19 cellular contexts compared by ENCODE assay signal in genomic region chr21:32515869-32516268, GRCh38.
A peak's percentile ranks its signal among the peaks of the same experiment; 100 is the strongest.
DNase-seq lines count a peak whose midpoint lies in the region; TF ChIP-seq lines count a peak whose summit lies in the region.
"Had no signal": no experiment of that assay in that cellular context is flagged by ENCODE, and none has a peak within 500 bp of the region (broad histone marks: within the 10 kb centered on the region; RNA-seq: fewer than 3 reads in every experiment).

No MANE protein-coding gene starts in this region.

- 80% methylated on average over 5 of the region's 5 CpGs for WGBS in hepatocyte (ENCODE audit: low lambda C conversion rate, missing lambda C conversion rate)

- H3K9me2 ChIP-seq in hepatocyte (replicated peaks; ENCODE audit: insufficient read depth), result no peaks in the 10 kb centered on the region

- H3K79me2 ChIP-seq in hepatocyte, result no peaks in the 10 kb centered on the region

- H3K4me1 ChIP-seq in HEK293 (ENCODE audit: control insufficient read depth, insufficient read depth, low read length), result no peaks in the 10 kb centered on the region
- no peaks in the 10 kb centered on the region for H3K4me1 ChIP-seq in hepatocyte (ENCODE audit: insufficient read depth)
- no peaks in the 10 kb centered on the region for H3K4me1 ChIP-seq in effector memory CD4-positive, alpha-beta T cell (ENCODE audit: control insufficient read depth, insufficient read depth, low read length, poor library complexity, severe bottlenecking)

- H2AFZ ChIP-seq in hepatocyte, result no peak overlapping the region

- H3K4me3 ChIP-seq in HEK293 (ENCODE audit: low read depth, low read length) (no peak overlapping the region), hepatocyte (no peak overlapping the region)
- H3K4me3 ChIP-seq in effector memory CD4-positive, alpha-beta T cell (ENCODE audit: insufficient read depth, low read depth, low read length, poor library complexity, severe bottlenecking), result no peak overlapping the region
- H3K4me3 ChIP-seq: adrenal gland, heart right ventricle, upper lobe of left lung had no signal

- H3K36me3 ChIP-seq in HEK293 (ENCODE audit: control insufficient read depth in 2 of 2, insufficient read depth in 1 of 2, low read length in 2 of 2) (no peaks in the 10 kb centered on the region), hepatocyte (replicated peaks; ENCODE audit: insufficient read depth, low read depth) (no peaks in the 10 kb centered on the region)
- H3K36me3 ChIP-seq in effector memory CD4-positive, alpha-beta T cell (ENCODE audit: control insufficient read depth, insufficient read depth, low read length), result no peaks in the 10 kb centered on the region
- H3K36me3 ChIP-seq: adrenal gland had no signal

- H3K27ac ChIP-seq in HEK293 (ENCODE audit: extremely low read depth, low read depth, low read length) (no peak overlapping the region), hepatocyte (no peak overlapping the region)
- no peak overlapping the region for H3K27ac ChIP-seq in effector memory CD4-positive, alpha-beta T cell (ENCODE audit: insufficient read depth, low read length, poor library complexity, severe bottlenecking)
- H3K27ac ChIP-seq: adrenal gland, C4-2B, KMS-11 had no signal

- POLR2A ChIA-PET in HEK293 (lab: Yijun Ruan, JAX), result interaction anchor here (0.7 kb wide), 2 partner anchors 15 to 70 kb away, joined by 3 to 5 read pairs; no protein-coding TSS in a partner anchor

- H4K20me1 ChIP-seq in hepatocyte (ENCODE audit: insufficient read depth, poor library complexity, severe bottlenecking), result no peaks in the 10 kb centered on the region

- H3K27me3 ChIP-seq in hepatocyte, result no peaks in the 10 kb centered on the region
- no peaks in the 10 kb centered on the region for H3K27me3 ChIP-seq in effector memory CD4-positive, alpha-beta T cell (replicated peaks; ENCODE audit: control insufficient read depth, insufficient read depth, low read length, poor library complexity, severe bottlenecking)
- H3K27me3 ChIP-seq: adrenal gland, heart right ventricle, upper lobe of left lung had no signal

- CTCF ChIA-PET in HEK293 (lab: Yijun Ruan, JAX), result no interaction called here

- TF ChIP-seq CTCF in HEK293 (tag by site-specific recombination; IDR thresholded peaks at IDR 0.05) (no peak), hepatocyte (IDR thresholded peaks at IDR 0.05; ENCODE audit: poor library complexity) (no peak)

- no peak overlapping the region for H3K4me2 ChIP-seq in hepatocyte
- H3K4me2 ChIP-seq: KMS-11 had no signal

- H3K9me3 ChIP-seq in HEK293 (ENCODE audit: control insufficient read depth, insufficient read depth, low read depth, low read length) (no peaks in the 10 kb centered on the region), hepatocyte (ENCODE audit: low read depth) (no peaks in the 10 kb centered on the region)
- H3K9me3 ChIP-seq in effector memory CD4-positive, alpha-beta T cell (ENCODE audit: control insufficient read depth, low read length), result no peaks in the 10 kb centered on the region
- H3K9me3 ChIP-seq: adrenal gland, upper lobe of left lung had no signal

- peak; percentile 34 for DNase-seq in NCI-H226
- peak; percentile 41 for DNase-seq in cerebellar cortex (ENCODE audit: low spot score)
- DNase-seq in lung microvascular endothelial cell (ENCODE audit: low read depth in 2 of 2), result peak; percentile 59 to 75
- no peak for DNase-seq in hepatocyte (ENCODE audit: low spot score)
- DNase-seq in SKM-1 (lab: John Stamatoyannopoulos, UW; ENCODE audit: unreplicated experiment), result no peak
- DNase-seq in NCI-H2107 (lab: John Stamatoyannopoulos, UW), result no peak
- DNase-seq in effector memory CD4-positive, alpha-beta T cell, result no peak
- DNase-seq: adrenal gland; DMS153; heart right ventricle; NCI-H146; NCI-H2227 treated with DMSO at 0.1 percent for 48 hours; NK-92 treated with Interleukin-12 subunit alpha and Interleukin-12 subunit beta, amount 100 ng/mL, for 24 hours; SHP77; stimulated activated naive CD4-positive, alpha-beta T cell treated with Interleukin-2 at 50 U/mL for 16 hours; upper lobe of left lung had no signal

TF ChIP-seq in HEK293, 187 proteins besides CTCF, POLR2A, EP300 and RAD21:
- TF ChIP-seq ZNF830 (tag by site-specific recombination; IDR thresholded peaks at IDR 0.05; ENCODE audit: low read depth), result no peak
- TF ChIP-seq ZNF121 (tag by site-specific recombination; IDR thresholded peaks at IDR 0.05), result 0 out of 2 replicates have a peak, but pooled peaks have one; percentile 30
- peak; percentile 50; the same call in 1 of the 2 replicates for TF ChIP-seq ZBTB17 (tag by site-specific recombination; IDR thresholded peaks at IDR 0.05)
- TF ChIP-seq, protein P1, sequence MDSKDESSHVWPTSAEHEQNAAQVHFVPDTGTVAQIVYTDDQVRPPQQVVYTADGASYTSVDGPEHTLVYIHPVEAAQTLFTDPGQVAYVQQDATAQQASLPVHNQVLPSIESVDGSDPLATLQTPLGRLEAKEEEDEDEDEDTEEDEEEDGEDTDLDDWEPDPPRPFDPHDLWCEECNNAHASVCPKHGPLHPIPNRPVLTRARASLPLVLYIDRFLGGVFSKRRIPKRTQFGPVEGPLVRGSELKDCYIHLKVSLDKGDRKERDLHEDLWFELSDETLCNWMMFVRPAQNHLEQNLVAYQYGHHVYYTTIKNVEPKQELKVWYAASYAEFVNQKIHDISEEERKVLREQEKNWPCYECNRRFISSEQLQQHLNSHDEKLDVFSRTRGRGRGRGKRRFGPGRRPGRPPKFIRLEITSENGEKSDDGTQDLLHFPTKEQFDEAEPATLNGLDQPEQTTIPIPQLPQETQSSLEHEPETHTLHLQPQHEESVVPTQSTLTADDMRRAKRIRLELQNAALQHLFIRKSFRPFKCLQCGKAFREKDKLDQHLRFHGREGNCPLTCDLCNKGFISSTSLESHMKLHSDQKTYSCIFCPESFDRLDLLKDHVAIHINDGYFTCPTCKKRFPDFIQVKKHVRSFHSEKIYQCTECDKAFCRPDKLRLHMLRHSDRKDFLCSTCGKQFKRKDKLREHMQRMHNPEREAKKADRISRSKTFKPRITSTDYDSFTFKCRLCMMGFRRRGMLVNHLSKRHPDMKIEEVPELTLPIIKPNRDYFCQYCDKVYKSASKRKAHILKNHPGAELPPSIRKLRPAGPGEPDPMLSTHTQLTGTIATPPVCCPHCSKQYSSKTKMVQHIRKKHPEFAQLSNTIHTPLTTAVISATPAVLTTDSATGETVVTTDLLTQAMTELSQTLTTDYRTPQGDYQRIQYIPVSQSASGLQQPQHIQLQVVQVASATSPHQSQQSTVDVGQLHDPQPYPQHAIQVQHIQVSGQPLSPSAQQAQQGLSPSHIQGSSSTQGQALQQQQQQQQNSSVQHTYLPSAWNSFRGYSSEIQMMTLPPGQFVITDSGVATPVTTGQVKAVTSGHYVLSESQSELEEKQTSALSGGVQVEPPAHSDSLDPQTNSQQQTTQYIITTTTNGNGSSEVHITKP (tag by site-specific recombination; IDR thresholded peaks at IDR 0.05), result 0 out of 2 replicates have a peak, but pooled peaks have one; percentile 19

Comparison
In these comparisons a context has a peak if more than half of its experiments do, and no peak if none do; other contexts are left out.
1. DNase-seq: peak in NCI-H226 (single experiment), cerebellar cortex (single experiment) and lung microvascular endothelial cell (2 of 2); none in hepatocyte (single experiment), SKM-1 (single experiment), NCI-H2107 (single experiment) and effector memory CD4-positive, alpha-beta T cell (0 of 3).